1 cellular context compared by ENCODE assay signal in the genomic region with DNA sequence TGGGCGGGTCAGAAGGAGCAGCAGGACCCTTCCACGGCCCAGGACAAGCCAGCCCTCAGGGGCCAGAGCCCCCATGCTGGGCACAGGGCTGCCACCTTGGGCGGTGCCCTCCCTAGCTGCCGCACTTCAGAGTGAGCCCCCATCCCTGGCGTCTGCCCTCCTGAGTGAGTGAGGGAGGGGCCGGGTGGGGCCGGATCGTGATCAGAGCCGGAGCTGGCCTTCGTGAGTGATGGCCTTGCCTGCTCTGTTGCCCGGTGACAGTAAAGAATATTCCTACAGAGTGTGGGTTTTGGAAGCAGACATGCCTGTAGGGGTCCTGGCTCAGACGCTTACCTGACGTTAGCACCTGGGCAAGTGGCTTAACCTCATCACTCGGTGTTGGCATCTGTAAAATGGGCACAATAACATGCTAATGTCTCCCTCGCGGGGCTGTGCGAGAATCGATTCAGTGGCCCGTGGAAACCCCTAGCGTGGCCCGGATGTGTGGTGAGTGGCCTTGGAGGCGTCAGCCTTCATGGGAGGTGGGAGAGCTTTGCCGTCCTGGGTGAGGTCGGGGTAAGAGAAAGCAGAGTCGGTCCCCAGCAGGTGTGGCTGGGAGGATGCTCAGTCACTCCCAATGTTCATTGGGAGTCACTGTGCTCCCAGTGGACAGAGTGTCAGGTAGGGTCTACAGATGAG.
TF ChIP-seq lines count a peak whose summit lies in the region.

No MANE protein-coding gene starts in this region.

TF ChIP-seq in A549, 52 proteins besides CTCF, POLR2A, EP300 and RAD21 (continued from another document):
- no peak for TF ChIP-seq MYC (IDR thresholded peaks at IDR 0.05; ENCODE audit: borderline replicate concordance, low read length)
- TF ChIP-seq JUN (IDR thresholded peaks at IDR 0.05) = no peak
- no peak for TF ChIP-seq CBX2 (IDR thresholded peaks at IDR 0.05; ENCODE audit: borderline replicate concordance, low read depth)
- no peak for TF ChIP-seq GATA3 (IDR thresholded peaks at IDR 0.05; ENCODE audit: borderline replicate concordance)
- no peak for TF ChIP-seq BCL3 (IDR thresholded peaks at IDR 0.05)
- no peak for TF ChIP-seq ELK1 (IDR thresholded peaks at IDR 0.05; ENCODE audit: low read depth, low read length)
- TF ChIP-seq POLR2AphosphoS2 (conservative IDR thresholded peaks at IDR 0.05; ENCODE audit: low read length) = no peak
- TF ChIP-seq RNF2 (IDR thresholded peaks at IDR 0.05; ENCODE audit: borderline replicate concordance, low read depth) = no peak
- no peak for TF ChIP-seq CHD2 (IDR thresholded peaks at IDR 0.05; ENCODE audit: low read length, partially characterized antibody)
TF ChIP-seq in A549: peak in this region for 0.
